29 cellular contexts compared by ENCODE assay signal in the genomic region with DNA sequence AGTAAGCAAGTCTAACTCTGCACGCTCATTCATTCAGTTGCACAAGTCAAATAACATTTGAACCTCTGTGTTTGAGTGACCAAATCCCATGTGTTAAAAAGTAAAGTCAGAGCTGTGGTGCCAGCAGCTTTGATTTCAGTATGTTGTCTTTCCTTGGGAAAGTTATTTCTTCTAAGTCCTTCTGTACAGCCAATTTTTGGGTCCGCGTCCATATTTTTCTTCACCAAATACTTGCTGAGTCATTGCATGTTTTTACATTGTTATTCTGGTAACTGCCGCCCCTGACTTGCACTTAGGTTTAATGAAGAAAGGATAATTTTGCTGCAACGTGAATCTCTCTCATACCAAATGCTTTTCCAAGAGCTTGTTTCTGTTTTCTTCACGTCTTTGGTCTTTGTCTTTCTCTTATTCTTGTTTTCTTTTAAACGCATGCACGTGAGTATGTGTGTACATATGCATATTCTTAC. TPM values are rescaled to one million over a fixed set of nuclear protein-coding genes. Genes with fewer than 3 reads are reported as not detected.
"Had no signal": no experiment of that assay in that cellular context is flagged by ENCODE, and none has a peak within 500 bp of the region (broad histone marks: within the 10 kb centered on the region; RNA-seq: fewer than 3 reads in every experiment).

No MANE protein-coding gene starts in this region.

- H3K4me3 Mint-ChIP-seq: dendritic cell treated with granulocyte-macrophage colony-stimulating factor and Interleukin-4, amounts not matched to agents 40 ng/mL and 50 ng/mL, for 4 days; mesothelial cell of epicardium; naive B cell; natural killer cell treated with Interleukin-12 subunit alpha and Interleukin-12 subunit beta and Interleukin-15 and Interleukin-18, amount 100 ng/mL, for 72 hours; neural crest cell; stimulated activated effector memory CD8-positive, alpha-beta T cell treated with anti-CD3 and anti-CD28 coated beads, Interleukin-12 subunit alpha, Interleukin-12 subunit beta, amount 100 ng/mL, for 72 hours had no signal

- H3K27ac ChIP-seq: esophagus muscularis mucosa, left lung, ovary, psoas muscle, sigmoid colon, stomach, thyroid gland, vagina had no signal

- H3K4me1 Mint-ChIP-seq: mesothelial cell of epicardium; stimulated activated effector memory CD8-positive, alpha-beta T cell treated with anti-CD3 and anti-CD28 coated beads, Interleukin-12 subunit alpha, Interleukin-12 subunit beta, amount 100 ng/mL, for 72 hours had no signal

- H3K27me3 ChIP-seq: esophagus muscularis mucosa, left lung, ovary, sigmoid colon, stomach, thyroid gland, vagina had no signal

- FAIRE-seq: colon, endothelial cell of umbilical vein, keratinocyte had no signal

- H3K27me3 Mint-ChIP-seq: dendritic cell treated with granulocyte-macrophage colony-stimulating factor and Interleukin-4, amounts not matched to agents 40 ng/mL and 50 ng/mL, for 4 days had no signal

- H3K4me3 ChIP-seq: esophagus muscularis mucosa, left lung, mucosa of descending colon, ovary, psoas muscle, sigmoid colon, stomach, thyroid gland, vagina had no signal

- DNase-seq: effector CD8-positive, alpha-beta T cell; foreskin melanocyte; hypothalamus; left lung; mesenchymal stem cell; mucosa of descending colon; naive B cell; ovary; posterior cingulate gyrus; psoas muscle; right cardiac atrium; sigmoid colon; stimulated activated CD4-positive, alpha-beta T cell treated with anti-CD3 and anti-CD28 coated beads, Interleukin-2, amount 100 ng/mL, for 24 hours; stimulated activated CD4-positive, alpha-beta T cell treated with anti-CD3 and anti-CD28 coated beads, Interleukin-4, amount 100 ng/mL, for 24 hours; stimulated activated naive CD4-positive, alpha-beta T cell treated with Interleukin-2 at 50 U/mL for 16 hours; stomach; thyroid gland; trophoblast cell had no signal

- H3K4me1 ChIP-seq: esophagus muscularis mucosa, left lung, psoas muscle, sigmoid colon, stomach, thyroid gland, vagina had no signal

- H3K36me3 Mint-ChIP-seq: mesothelial cell of epicardium; naive B cell; natural killer cell treated with Interleukin-12 subunit alpha and Interleukin-12 subunit beta and Interleukin-15 and Interleukin-18, amount 100 ng/mL, for 72 hours; stimulated activated effector memory CD8-positive, alpha-beta T cell treated with anti-CD3 and anti-CD28 coated beads, Interleukin-12 subunit alpha, Interleukin-12 subunit beta, amount 100 ng/mL, for 72 hours had no signal

- H3K9me3 ChIP-seq: esophagus muscularis mucosa, left lung, mucosa of descending colon, ovary, psoas muscle, sigmoid colon, stomach, thyroid gland, vagina had no signal

- H3K36me3 ChIP-seq: esophagus muscularis mucosa, left lung, ovary, sigmoid colon, stomach, thyroid gland, vagina had no signal

- H3K9me3 Mint-ChIP-seq: dendritic cell treated with granulocyte-macrophage colony-stimulating factor and Interleukin-4, amounts not matched to agents 40 ng/mL and 50 ng/mL, for 4 days; mesothelial cell of epicardium; naive B cell; natural killer cell treated with Interleukin-12 subunit alpha and Interleukin-12 subunit beta and Interleukin-15 and Interleukin-18, amount 100 ng/mL, for 72 hours; stimulated activated effector memory CD8-positive, alpha-beta T cell treated with anti-CD3 and anti-CD28 coated beads, Interleukin-12 subunit alpha, Interleukin-12 subunit beta, amount 100 ng/mL, for 72 hours had no signal

- ATAC-seq: left lung; mucosa of descending colon; natural killer cell treated with Interleukin-12 subunit alpha and Interleukin-12 subunit beta and Interleukin-15 and Interleukin-18, amount 100 ng/mL, for 72 hours; psoas muscle; right cardiac atrium; stimulated activated effector memory CD8-positive, alpha-beta T cell treated with anti-CD3 and anti-CD28 coated beads, Interleukin-12 subunit alpha, Interleukin-12 subunit beta, amount 100 ng/mL, for 72 hours had no signal

- H3K27ac Mint-ChIP-seq: dendritic cell treated with granulocyte-macrophage colony-stimulating factor and Interleukin-4, amounts not matched to agents 40 ng/mL and 50 ng/mL, for 4 days; mesothelial cell of epicardium; naive B cell; natural killer cell treated with Interleukin-12 subunit alpha and Interleukin-12 subunit beta and Interleukin-15 and Interleukin-18, amount 100 ng/mL, for 72 hours; stimulated activated effector memory CD8-positive, alpha-beta T cell treated with anti-CD3 and anti-CD28 coated beads, Interleukin-12 subunit alpha, Interleukin-12 subunit beta, amount 100 ng/mL, for 72 hours had no signal

RNA-seq across cellular contexts. Expression of a gene that starts 56.7 kb away (rescaled TPM):
- total RNA-seq: skeletal muscle tissue had no signal
